In genomic region chr10:16950686-16951681, GRCh38 we compare ENCODE assay signal across 9 cellular contexts.
DNase-seq lines count a peak whose midpoint lies in the region; ATAC-seq and TF ChIP-seq lines count a peak whose summit lies in the region.
"Had no signal": no experiment of that assay in that cellular context is flagged by ENCODE, and none has a peak within 500 bp of the region (broad histone marks: within the 10 kb centered on the region; RNA-seq: fewer than 3 reads in every experiment).

No MANE protein-coding gene starts in this region.

- no peaks in the 10 kb centered on the region for H3K36me3 ChIP-seq in RWPE2 (ENCODE audit: low read depth)

- H3K27me3 ChIP-seq in RWPE2 (ENCODE audit: insufficient read depth, poor library complexity, severe bottlenecking) = no peaks in the 10 kb centered on the region

- no peaks in the 10 kb centered on the region for H3K9me3 ChIP-seq in RWPE2 (ENCODE audit: severe bottlenecking)
- H3K9me3 ChIP-seq: A549 had no signal

- no peak overlapping the region for H3K4me3 ChIP-seq in RWPE2 (ENCODE audit: severe bottlenecking)
- H3K4me3 ChIP-seq in retinal pigment epithelial cell (ENCODE audit: low read length) = no peak overlapping the region
- H3K4me3 ChIP-seq: A549 had no signal

- no peak overlapping the region for H3K27ac ChIP-seq in RWPE2 (ENCODE audit: poor library complexity, severe bottlenecking)
- H3K27ac ChIP-seq: A549 had no signal

- peak; percentile 4 for DNase-seq in NCI-H510A (lab: John Stamatoyannopoulos, UW)
- no peak for DNase-seq in NCI-H510A treated with DMSO at 0.1 percent for 48 hours (lab: John Stamatoyannopoulos, UW)
- DNase-seq in RWPE2 (ENCODE audit: low spot score) = no peak
- DNase-seq in fibroblast of peridontal ligament (ENCODE audit: extremely low read depth) = peak; percentile 86
- peak; percentile 78 for DNase-seq in retinal pigment epithelial cell (ENCODE audit: low read depth)
- no peak for DNase-seq in DMS79 (lab: John Stamatoyannopoulos, UW)
- no peak for DNase-seq in NCI-H1092 treated with DMSO at 0.1 percent for 48 hours (lab: John Stamatoyannopoulos, UW)
- no peak for DNase-seq in NCI-H187 (lab: John Stamatoyannopoulos, UW)

- peaks cover 7% of the 10 kb centered on the region for H3K4me1 ChIP-seq in RWPE2 (ENCODE audit: insufficient read depth, poor library complexity, severe bottlenecking)
- H3K4me1 ChIP-seq: A549 had no signal

- no peak for TF ChIP-seq CTCF in RWPE2 (IDR thresholded peaks at IDR 0.05; ENCODE audit: poor library complexity, severe bottlenecking)
- TF ChIP-seq CTCF in retinal pigment epithelial cell (conservative IDR thresholded peaks at IDR 0.05; ENCODE audit: low read depth, low read length) = no peak

- ATAC-seq in RWPE2 (ENCODE audit: low read depth) = peak; percentile 66; the same call in 2 of the 3 replicates

Comparison
In these comparisons a context has a peak if more than half of its experiments do, and no peak if none do; other contexts are left out.
1. DNase-seq: peak in NCI-H510A (single experiment), fibroblast of peridontal ligament (single experiment) and retinal pigment epithelial cell (single experiment); none in NCI-H510A treated with DMSO at 0.1 percent for 48 hours (single experiment), RWPE2 (single experiment), DMS79 (single experiment), NCI-H1092 treated with DMSO at 0.1 percent for 48 hours (single experiment) and NCI-H187 (0 of 2).